ENCODE assay signal across 6 cellular contexts in the genomic region with DNA sequence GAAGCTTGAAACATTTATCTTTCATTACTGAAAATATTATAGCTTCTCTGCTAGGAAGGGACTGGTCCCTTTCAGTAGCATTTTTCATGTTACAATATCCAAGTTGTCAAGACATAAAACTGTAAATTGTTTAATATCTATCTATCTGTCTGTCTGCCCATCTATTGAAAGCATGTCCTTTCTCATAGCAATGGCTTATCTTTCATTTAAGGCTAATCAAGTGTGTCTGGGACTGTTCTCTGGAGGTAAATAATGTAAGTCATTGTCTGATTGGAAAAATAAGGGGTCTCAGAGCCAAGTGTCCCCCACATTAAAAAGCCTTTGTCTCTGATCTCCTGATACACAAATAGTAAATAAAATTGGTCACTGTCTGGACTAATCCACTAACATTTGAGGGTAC.
"Had no signal": no experiment of that assay in that cellular context is flagged by ENCODE, and none has a peak within 500 bp of the region (broad histone marks: within the 10 kb centered on the region; RNA-seq: fewer than 3 reads in every experiment).

No MANE protein-coding gene starts in this region.

- H3K27ac ChIP-seq: HL-60 had no signal

- DNase-seq: IMR-90, KBM-7, KG1 had no signal

- H3K4me3 ChIP-seq: K562 had no signal

- ATAC-seq: HepG2, K562 had no signal
